ENCODE assay signal across 32 cellular contexts in the genomic region with DNA sequence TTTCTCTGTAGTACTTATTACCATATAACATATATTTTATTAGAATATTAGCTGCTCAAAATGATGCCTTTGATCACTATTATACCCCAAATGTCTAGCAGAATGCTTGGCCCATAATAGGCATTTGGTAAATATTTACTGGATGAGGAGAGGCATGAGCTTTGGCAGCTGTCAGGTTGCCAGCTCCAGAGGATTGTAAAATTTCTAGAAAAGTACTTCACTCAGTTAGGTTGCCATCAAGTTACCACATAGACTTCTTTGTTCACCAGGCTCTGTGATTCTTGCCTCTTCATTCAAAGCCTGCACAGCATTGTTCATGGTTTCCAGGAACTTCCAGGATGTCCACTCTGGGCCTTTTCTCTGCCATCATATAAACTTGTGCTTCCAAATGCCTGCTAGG.
"Had no signal": no experiment of that assay in that cellular context is flagged by ENCODE, and none has a peak within 500 bp of the region (broad histone marks: within the 10 kb centered on the region; RNA-seq: fewer than 3 reads in every experiment).

No MANE protein-coding gene starts in this region.

- H3K27me3 ChIP-seq: adrenal gland, body of pancreas, breast epithelium had no signal

- H3K4me1 ChIP-seq: adrenal gland, body of pancreas, breast epithelium had no signal

- H3K9me3 ChIP-seq: adrenal gland, body of pancreas had no signal

- DNase-seq: activated B cell treated with CpG ODN at 0.5 μM for 24 hours; activated CD4-positive, alpha-beta memory T cell treated with anti-CD3 and anti-CD28 coated beads for 36 hours; activated CD4-positive, alpha-beta T cell treated with anti-CD3 and anti-CD28 coated beads for 4 hours; activated CD4-positive, alpha-beta T cell treated with anti-CD3 and anti-CD28 coated beads, Interleukin-2, amount 50 U/mL, for 1 hour; activated CD4-positive, CD25-positive, alpha-beta regulatory T cell treated with anti-CD3 and anti-CD28 coated beads, Interleukin-2, amount 50 U/mL, for 72 hours; activated CD8-positive, alpha-beta memory T cell treated with anti-CD3 and anti-CD28 coated beads, Interleukin-2, amount 50 U/mL, for 4 hours; activated gamma-delta T cell treated with Interleukin-2 at 50 U/mL for 16 hours; activated naive CD4-positive, alpha-beta T cell treated with anti-CD3 and anti-CD28 coated beads for 36 hours; activated T-cell treated with anti-CD3 and anti-CD28 coated beads for 4 hours; activated T-cell treated with anti-CD3 and anti-CD28 coated beads, Interleukin-2, amount 50 U/mL, for 4 hours; adrenal gland; body of pancreas; Kasumi-1; KG1; MM.1S; MV-4-11; NCI-H1092; NCI-H1436 treated with DMSO at 0.1 percent for 48 hours; NCI-H1694 treated with DMSO at 0.1 percent for 48 hours; NCI-H2081; NCI-H2171 treated with DMSO at 0.1 percent for 48 hours; NCI-H345; NCI-H526 treated with DMSO at 0.1 percent for 48 hours; NCI-H774; SW 1271; T-helper 1 cell; T-helper 2 cell; T-helper 9 cell had no signal

- H3K4me3 ChIP-seq: adrenal gland, body of pancreas, breast epithelium had no signal

- H3K36me3 ChIP-seq: adrenal gland, breast epithelium had no signal

- ATAC-seq: activated naive CD4-positive, alpha-beta T cell treated with anti-CD3 and anti-CD28 coated beads, Interleukin-2, amount 50 U/mL, for 72 hours; activated T-cell treated with anti-CD3 and anti-CD28 coated beads, Interleukin-2, amount 50 U/mL, for 4 hours; body of pancreas; Panc1 had no signal

- H3K27ac ChIP-seq: adrenal gland, body of pancreas, breast epithelium, VCaP had no signal
